In genomic region chr5:88955403-88955802, GRCh38 we compare ENCODE assay signal across 23 cellular contexts.
"Had no signal": no experiment of that assay in that cellular context is flagged by ENCODE, and none has a peak within 500 bp of the region (broad histone marks: within the 10 kb centered on the region; RNA-seq: fewer than 3 reads in every experiment).

No MANE protein-coding gene starts in this region.

- DNase-seq: effector memory CD8-positive, alpha-beta T cell; esophagus squamous epithelium; foreskin fibroblast; glutamatergic neuron; kidney; left cardiac atrium; left ventricle myocardium inferior; lower lobe of right lung; naive B cell; nephron progenitor cell; sigmoid colon; stimulated activated CD4-positive, alpha-beta T cell treated with anti-CD3 and anti-CD28 coated beads, Interleukin-2, amount 100 ng/mL, for 48 hours; stimulated activated naive CD4-positive, alpha-beta T cell treated with Interleukin-2 at 50 U/mL for 16 hours; thyroid gland; upper lobe of left lung had no signal

- H3K4me1 ChIP-seq: esophagus squamous epithelium, lower lobe of right lung, right atrium auricular region, thyroid gland, upper lobe of left lung, vagina had no signal

- H3K27ac Mint-ChIP-seq: dendritic cell treated with granulocyte-macrophage colony-stimulating factor and Interleukin-4, amounts not matched to agents 40 ng/mL and 50 ng/mL, for 4 days; effector memory CD8-positive, alpha-beta T cell; memory B cell; mesothelial cell of epicardium; nephron progenitor cell had no signal

- H3K4me2 ChIP-seq: smooth muscle cell had no signal

- H3K27me3 ChIP-seq: esophagus squamous epithelium, gastroesophageal sphincter, right atrium auricular region, sigmoid colon, thyroid gland, upper lobe of left lung, vagina had no signal

- H3K27me3 Mint-ChIP-seq: dendritic cell treated with granulocyte-macrophage colony-stimulating factor and Interleukin-4, amounts not matched to agents 40 ng/mL and 50 ng/mL, for 4 days; effector memory CD8-positive, alpha-beta T cell; memory B cell; naive B cell had no signal

- H3K36me3 Mint-ChIP-seq: mesothelial cell of epicardium had no signal

- H3K4me3 ChIP-seq: esophagus squamous epithelium, gastroesophageal sphincter, left ventricle myocardium inferior, lower lobe of right lung, right atrium auricular region, sigmoid colon, smooth muscle cell, thyroid gland, upper lobe of left lung, vagina had no signal

- H3K36me3 ChIP-seq: esophagus squamous epithelium, gastroesophageal sphincter, left ventricle myocardium inferior, lower lobe of right lung, right atrium auricular region, sigmoid colon, thyroid gland, upper lobe of left lung, vagina had no signal

- H3K9me3 Mint-ChIP-seq: dendritic cell treated with granulocyte-macrophage colony-stimulating factor and Interleukin-4, amounts not matched to agents 40 ng/mL and 50 ng/mL, for 4 days; memory B cell; mesothelial cell of epicardium; nephron progenitor cell had no signal

- H3K9me3 ChIP-seq: esophagus squamous epithelium, gastroesophageal sphincter, left ventricle myocardium inferior, lower lobe of right lung, right atrium auricular region, sigmoid colon, thyroid gland, upper lobe of left lung, vagina had no signal

- H3K27ac ChIP-seq: esophagus squamous epithelium, gastroesophageal sphincter, left ventricle myocardium inferior, lower lobe of right lung, right atrium auricular region, sigmoid colon, thyroid gland, upper lobe of left lung, vagina had no signal

- ATAC-seq: effector memory CD8-positive, alpha-beta T cell; gastroesophageal sphincter; lower lobe of right lung had no signal

- H3K4me3 Mint-ChIP-seq: dendritic cell treated with granulocyte-macrophage colony-stimulating factor and Interleukin-4, amounts not matched to agents 40 ng/mL and 50 ng/mL, for 4 days; effector memory CD8-positive, alpha-beta T cell; memory B cell; mesothelial cell of epicardium; naive B cell; nephron progenitor cell had no signal

- FAIRE-seq: colon, kidney had no signal
